29 cellular contexts compared by ENCODE assay signal in genomic region chr7:50491943-50492342, GRCh38.
"Had no signal": no experiment of that assay in that cellular context is flagged by ENCODE, and none has a peak within 500 bp of the region (broad histone marks: within the 10 kb centered on the region; RNA-seq: fewer than 3 reads in every experiment).

No MANE protein-coding gene starts in this region.

- H3K4me3 ChIP-seq: coronary artery, dorsolateral prefrontal cortex, esophagus squamous epithelium had no signal

- H3K27ac ChIP-seq: brain microvascular endothelial cell, coronary artery, dorsolateral prefrontal cortex, esophagus squamous epithelium had no signal

- H3K9me3 Mint-ChIP-seq: activated CD4-positive, alpha-beta T cell treated with anti-CD3 and anti-CD28 coated beads, Interleukin-2, amount 10 ng/mL, durations not matched to agents 7 days and 5 days; activated T-cell treated with anti-CD3 and anti-CD28 coated beads, Interleukin-2, amount 50 U/mL, for 24 hours; activated T-cell treated with anti-CD3 and anti-CD28 coated beads, Interleukin-2, amount 50 U/mL, for 72 hours; central memory CD8-positive, alpha-beta T cell; dendritic cell treated with granulocyte-macrophage colony-stimulating factor and Interleukin-4, amounts not matched to agents 40 ng/mL and 50 ng/mL, for 4 days; T-helper 2 cell treated with Interferon-gamma antibody and Interleukin-4, amounts not matched to agents 5 μg/mL and 100 μg/mL, for 36 hours had no signal

- DNase-seq: activated CD4-positive, alpha-beta T cell treated with anti-CD3 and anti-CD28 coated beads for 36 hours; activated CD4-positive, alpha-beta T cell treated with anti-CD3 and anti-CD28 coated beads, Interleukin-2, amount 10 ng/mL, durations not matched to agents 7 days and 5 days; activated CD4-positive, alpha-beta T cell treated with anti-CD3 and anti-CD28 coated beads, Interleukin-2, amount 50 U/mL, for 48 hours; activated CD4-positive, CD25-positive, alpha-beta regulatory T cell; activated CD4-positive, CD25-positive, alpha-beta regulatory T cell treated with anti-CD3 and anti-CD28 coated beads, Interleukin-2, amount 50 U/mL, for 72 hours; activated CD8-positive, alpha-beta memory T cell treated with anti-CD3 and anti-CD28 coated beads, Interleukin-2, amount 50 U/mL, for 48 hours; activated gamma-delta T cell; activated naive CD4-positive, alpha-beta T cell; activated naive CD4-positive, alpha-beta T cell treated with anti-CD3 and anti-CD28 coated beads, Interleukin-2, amount 50 U/mL, for 16 hours; activated T-cell treated with anti-CD3 and anti-CD28 coated beads for 4 hours; activated T-cell treated with anti-CD3 and anti-CD28 coated beads, Interleukin-2, amount 50 U/mL, for 24 hours; activated T-cell treated with anti-CD3 and anti-CD28 coated beads, Interleukin-2, amount 50 U/mL, for 72 hours; amniotic stem cell; anterior cingulate cortex; brain microvascular endothelial cell; dorsolateral prefrontal cortex; effector memory CD4-positive, alpha-beta T cell; erythroblast; esophagus squamous epithelium; foreskin melanocyte; head of caudate nucleus; T-helper 1 cell; T-helper 17 cell; T1000 had no signal

- H3K36me3 ChIP-seq: brain microvascular endothelial cell, esophagus squamous epithelium had no signal

- ATAC-seq: activated CD4-positive, alpha-beta T cell treated with anti-CD3 and anti-CD28 coated beads for 36 hours; activated T-cell treated with anti-CD3 and anti-CD28 coated beads, Interleukin-2, amount 50 U/mL, for 72 hours; T-helper 17 cell had no signal

- H3K4me3 Mint-ChIP-seq: activated CD4-positive, alpha-beta T cell treated with anti-CD3 and anti-CD28 coated beads for 36 hours; activated CD4-positive, alpha-beta T cell treated with anti-CD3 and anti-CD28 coated beads, Interleukin-2, amount 10 ng/mL, durations not matched to agents 7 days and 5 days; activated naive CD8-positive, alpha-beta T cell; activated T-cell treated with anti-CD3 and anti-CD28 coated beads, Interleukin-2, amount 50 U/mL, for 24 hours; activated T-cell treated with anti-CD3 and anti-CD28 coated beads, Interleukin-2, amount 50 U/mL, for 72 hours; central memory CD8-positive, alpha-beta T cell; dendritic cell treated with granulocyte-macrophage colony-stimulating factor and Interleukin-4, amounts not matched to agents 40 ng/mL and 50 ng/mL, for 4 days; T-helper 17 cell; T-helper 2 cell treated with Interferon-gamma antibody and Interleukin-4, amounts not matched to agents 5 μg/mL and 100 μg/mL, for 36 hours had no signal

- H3K27ac Mint-ChIP-seq: activated CD4-positive, alpha-beta T cell treated with anti-CD3 and anti-CD28 coated beads for 36 hours; activated CD4-positive, alpha-beta T cell treated with anti-CD3 and anti-CD28 coated beads, Interleukin-2, amount 10 ng/mL, durations not matched to agents 7 days and 5 days; activated naive CD8-positive, alpha-beta T cell; activated T-cell treated with anti-CD3 and anti-CD28 coated beads, Interleukin-2, amount 50 U/mL, for 24 hours; activated T-cell treated with anti-CD3 and anti-CD28 coated beads, Interleukin-2, amount 50 U/mL, for 72 hours; dendritic cell treated with granulocyte-macrophage colony-stimulating factor and Interleukin-4, amounts not matched to agents 40 ng/mL and 50 ng/mL, for 4 days; T-helper 17 cell; T-helper 2 cell treated with Interferon-gamma antibody and Interleukin-4, amounts not matched to agents 5 μg/mL and 100 μg/mL, for 36 hours had no signal

- H3K9me3 ChIP-seq: esophagus squamous epithelium had no signal

- H3K27me3 ChIP-seq: brain microvascular endothelial cell had no signal

- H3K4me1 Mint-ChIP-seq: activated CD4-positive, alpha-beta T cell treated with anti-CD3 and anti-CD28 coated beads, Interleukin-2, amount 10 ng/mL, durations not matched to agents 7 days and 5 days; central memory CD8-positive, alpha-beta T cell; T-helper 17 cell had no signal

- H3K36me3 Mint-ChIP-seq: activated naive CD8-positive, alpha-beta T cell had no signal
